Comparison of ENCODE assay signal across 3 cellular contexts in the genomic region with DNA sequence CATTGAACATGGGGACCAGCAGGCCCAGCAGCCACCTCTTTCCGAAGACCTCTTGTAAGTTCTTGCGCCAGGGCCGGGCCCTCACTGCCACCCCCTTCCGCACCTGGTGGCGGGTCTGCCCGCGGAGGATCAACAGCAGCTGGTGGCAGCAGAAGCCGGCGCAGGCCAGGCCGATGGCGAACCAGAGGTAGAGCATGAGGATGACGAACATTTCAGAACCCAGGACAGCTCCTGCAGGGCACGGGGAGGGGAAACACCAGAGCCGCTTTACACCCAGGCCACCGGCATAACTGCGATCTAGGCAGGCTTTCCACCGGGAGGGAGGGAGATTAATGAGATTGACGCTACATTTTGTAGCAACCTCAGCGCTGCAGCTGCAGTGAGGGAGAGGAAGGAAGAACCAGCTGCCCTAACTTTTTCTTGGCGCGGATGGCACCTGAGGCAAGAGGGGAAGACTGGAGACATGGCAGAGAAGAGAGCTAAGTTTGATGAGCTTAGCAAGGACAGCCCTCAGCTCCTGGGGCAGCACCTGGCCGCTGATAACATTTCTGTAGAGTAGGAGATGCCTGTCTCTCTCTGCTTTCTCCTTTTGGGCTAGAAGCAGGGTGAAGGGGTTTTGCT.
TF ChIP-seq lines count a peak whose summit lies in the region.

No MANE protein-coding gene starts in this region.

TF ChIP-seq in HEK293, 187 proteins besides CTCF, POLR2A, EP300 and RAD21:
- TF ChIP-seq, protein P1, sequence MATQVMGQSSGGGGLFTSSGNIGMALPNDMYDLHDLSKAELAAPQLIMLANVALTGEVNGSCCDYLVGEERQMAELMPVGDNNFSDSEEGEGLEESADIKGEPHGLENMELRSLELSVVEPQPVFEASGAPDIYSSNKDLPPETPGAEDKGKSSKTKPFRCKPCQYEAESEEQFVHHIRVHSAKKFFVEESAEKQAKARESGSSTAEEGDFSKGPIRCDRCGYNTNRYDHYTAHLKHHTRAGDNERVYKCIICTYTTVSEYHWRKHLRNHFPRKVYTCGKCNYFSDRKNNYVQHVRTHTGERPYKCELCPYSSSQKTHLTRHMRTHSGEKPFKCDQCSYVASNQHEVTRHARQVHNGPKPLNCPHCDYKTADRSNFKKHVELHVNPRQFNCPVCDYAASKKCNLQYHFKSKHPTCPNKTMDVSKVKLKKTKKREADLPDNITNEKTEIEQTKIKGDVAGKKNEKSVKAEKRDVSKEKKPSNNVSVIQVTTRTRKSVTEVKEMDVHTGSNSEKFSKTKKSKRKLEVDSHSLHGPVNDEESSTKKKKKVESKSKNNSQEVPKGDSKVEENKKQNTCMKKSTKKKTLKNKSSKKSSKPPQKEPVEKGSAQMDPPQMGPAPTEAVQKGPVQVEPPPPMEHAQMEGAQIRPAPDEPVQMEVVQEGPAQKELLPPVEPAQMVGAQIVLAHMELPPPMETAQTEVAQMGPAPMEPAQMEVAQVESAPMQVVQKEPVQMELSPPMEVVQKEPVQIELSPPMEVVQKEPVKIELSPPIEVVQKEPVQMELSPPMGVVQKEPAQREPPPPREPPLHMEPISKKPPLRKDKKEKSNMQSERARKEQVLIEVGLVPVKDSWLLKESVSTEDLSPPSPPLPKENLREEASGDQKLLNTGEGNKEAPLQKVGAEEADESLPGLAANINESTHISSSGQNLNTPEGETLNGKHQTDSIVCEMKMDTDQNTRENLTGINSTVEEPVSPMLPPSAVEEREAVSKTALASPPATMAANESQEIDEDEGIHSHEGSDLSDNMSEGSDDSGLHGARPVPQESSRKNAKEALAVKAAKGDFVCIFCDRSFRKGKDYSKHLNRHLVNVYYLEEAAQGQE (tag by site-specific recombination; IDR thresholded peaks at IDR 0.05), result peak; percentile 95
- no peak for TF ChIP-seq ZSCAN16 (tag by site-specific recombination; IDR thresholded peaks at IDR 0.05)

TF ChIP-seq in GM12878, 131 proteins besides CTCF, POLR2A, EP300 and RAD21:
- TF ChIP-seq TCF12 (IDR thresholded peaks at IDR 0.05; ENCODE audit: low read depth, low read length), result 0 out of 2 replicates have a peak, but pooled peaks have one; percentile 8
- TF ChIP-seq MXI1 (IDR thresholded peaks at IDR 0.05; ENCODE audit: low read depth, low read length), result 0 out of 2 replicates have a peak, but pooled peaks have one; percentile 36
- 0 out of 2 replicates have a peak, but pooled peaks have one; percentile 46 for TF ChIP-seq RCOR1 (conservative IDR thresholded peaks at IDR 0.05; ENCODE audit: low read depth, low read length)
- TF ChIP-seq, protein P2, sequence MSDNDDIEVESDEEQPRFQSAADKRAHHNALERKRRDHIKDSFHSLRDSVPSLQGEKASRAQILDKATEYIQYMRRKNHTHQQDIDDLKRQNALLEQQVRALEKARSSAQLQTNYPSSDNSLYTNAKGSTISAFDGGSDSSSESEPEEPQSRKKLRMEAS (IDR thresholded peaks at IDR 0.05; ENCODE audit: low read depth, low read length), result no peak
- TF ChIP-seq, protein P3, sequence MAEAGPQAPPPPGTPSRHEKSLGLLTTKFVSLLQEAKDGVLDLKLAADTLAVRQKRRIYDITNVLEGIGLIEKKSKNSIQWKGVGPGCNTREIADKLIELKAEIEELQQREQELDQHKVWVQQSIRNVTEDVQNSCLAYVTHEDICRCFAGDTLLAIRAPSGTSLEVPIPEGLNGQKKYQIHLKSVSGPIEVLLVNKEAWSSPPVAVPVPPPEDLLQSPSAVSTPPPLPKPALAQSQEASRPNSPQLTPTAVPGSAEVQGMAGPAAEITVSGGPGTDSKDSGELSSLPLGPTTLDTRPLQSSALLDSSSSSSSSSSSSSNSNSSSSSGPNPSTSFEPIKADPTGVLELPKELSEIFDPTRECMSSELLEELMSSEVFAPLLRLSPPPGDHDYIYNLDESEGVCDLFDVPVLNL (IDR thresholded peaks at IDR 0.05; ENCODE audit: low read depth, low read length), result no peak
- peak; percentile 65 to 81; a peak in 3 of 4 replicates for TF ChIP-seq BHLHE40 (IDR thresholded peaks at IDR 0.05; ENCODE audit: borderline replicate concordance in 1 of 2, low read depth in 2 of 2, low read length in 1 of 2)
- TF ChIP-seq, protein P1 (IDR thresholded peaks at IDR 0.05; ENCODE audit: low read depth, low read length), result peak; percentile 98
TF ChIP-seq in GM12878: peak in this region for 5.

TF ChIP-seq in liver, 16 proteins besides CTCF, POLR2A, EP300 and RAD21:
- TF ChIP-seq RXRA (IDR thresholded peaks at IDR 0.05) (no peak), TAF1 (conservative IDR thresholded peaks at IDR 0.05) (no peak), HNF4G (IDR thresholded peaks at IDR 0.05) (no peak), GABPA (IDR thresholded peaks at IDR 0.05 in 1 of 2, conservative IDR thresholded peaks at IDR 0.05 in 1 of 2) (no peak), EGR1 (IDR thresholded peaks at IDR 0.05; ENCODE audit: low read depth in 2 of 2) (no peak), JUND (IDR thresholded peaks at IDR 0.05) (no peak), NR2F2 (IDR thresholded peaks at IDR 0.05) (no peak)
- TF ChIP-seq, protein P1 (IDR thresholded peaks at IDR 0.05), result peak; percentile 99
